In the genomic region with DNA sequence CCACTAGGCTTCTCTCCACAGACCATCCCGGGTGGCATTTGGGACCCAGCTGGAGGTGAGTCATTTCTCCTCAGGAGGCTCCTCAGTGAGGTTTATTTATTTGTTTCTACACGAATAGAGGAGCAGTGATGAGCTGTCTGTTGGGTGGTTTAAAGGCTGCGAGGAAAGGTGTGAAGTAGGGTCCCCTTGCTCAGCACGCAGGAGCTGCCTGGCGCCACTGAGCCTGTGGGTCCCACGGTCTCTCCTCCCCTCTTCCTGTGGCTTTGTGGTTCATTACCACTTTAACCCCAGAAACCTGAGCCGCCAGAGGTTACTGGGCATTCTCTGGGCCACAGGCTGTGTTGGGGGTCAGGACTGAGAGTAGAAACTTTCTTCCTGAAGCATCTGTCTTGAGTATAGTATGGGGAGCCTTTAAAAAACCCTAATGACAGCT, we compare ENCODE assay signal across 1 cellular context.
TF ChIP-seq lines count a peak whose summit lies in the region.

No MANE protein-coding gene starts in this region.

TF ChIP-seq in SK-N-SH, 30 proteins besides CTCF, POLR2A, EP300 and RAD21 (continued from another document):
- TF ChIP-seq, protein P1, sequence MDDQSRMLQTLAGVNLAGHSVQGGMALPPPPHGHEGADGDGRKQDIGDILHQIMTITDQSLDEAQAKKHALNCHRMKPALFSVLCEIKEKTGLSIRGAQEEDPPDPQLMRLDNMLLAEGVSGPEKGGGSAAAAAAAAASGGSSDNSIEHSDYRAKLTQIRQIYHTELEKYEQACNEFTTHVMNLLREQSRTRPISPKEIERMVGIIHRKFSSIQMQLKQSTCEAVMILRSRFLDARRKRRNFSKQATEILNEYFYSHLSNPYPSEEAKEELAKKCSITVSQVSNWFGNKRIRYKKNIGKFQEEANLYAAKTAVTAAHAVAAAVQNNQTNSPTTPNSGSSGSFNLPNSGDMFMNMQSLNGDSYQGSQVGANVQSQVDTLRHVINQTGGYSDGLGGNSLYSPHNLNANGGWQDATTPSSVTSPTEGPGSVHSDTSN (IDR thresholded peaks at IDR 0.05), result peak; percentile 44; the same call in 1 of the 2 replicates
- TF ChIP-seq RFX5 (IDR thresholded peaks at IDR 0.05; ENCODE audit: low read length), result no peak
- TF ChIP-seq GATA2 (CRISPR knock-in tag; IDR thresholded peaks at IDR 0.05), result no peak
- TF ChIP-seq TCF12 (IDR thresholded peaks at IDR 0.05), result peak; percentile 73
- TF ChIP-seq TEAD4 (IDR thresholded peaks at IDR 0.05; ENCODE audit: borderline replicate concordance, insufficient read depth), result 0 out of 2 replicates have a peak, but pooled peaks have one; percentile 17
- TF ChIP-seq EZH2phosphoT487 (IDR thresholded peaks at IDR 0.05; ENCODE audit: borderline replicate concordance, low read depth), result no peak
- TF ChIP-seq FOSL2 (IDR thresholded peaks at IDR 0.05; ENCODE audit: borderline replicate concordance, low read depth), result peak; percentile 79
- no peak for TF ChIP-seq YY1 (IDR thresholded peaks at IDR 0.05; ENCODE audit: low read depth)
- TF ChIP-seq FOXJ3 (CRISPR knock-in tag; IDR thresholded peaks at IDR 0.05), result no peak
- TF ChIP-seq, protein P2, sequence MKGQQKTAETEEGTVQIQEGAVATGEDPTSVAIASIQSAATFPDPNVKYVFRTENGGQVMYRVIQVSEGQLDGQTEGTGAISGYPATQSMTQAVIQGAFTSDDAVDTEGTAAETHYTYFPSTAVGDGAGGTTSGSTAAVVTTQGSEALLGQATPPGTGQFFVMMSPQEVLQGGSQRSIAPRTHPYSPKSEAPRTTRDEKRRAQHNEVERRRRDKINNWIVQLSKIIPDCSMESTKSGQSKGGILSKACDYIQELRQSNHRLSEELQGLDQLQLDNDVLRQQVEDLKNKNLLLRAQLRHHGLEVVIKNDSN (IDR thresholded peaks at IDR 0.05; ENCODE audit: borderline replicate concordance, low read depth), result no peak
- no peak for TF ChIP-seq NRF1 (IDR thresholded peaks at IDR 0.05; ENCODE audit: low read depth, low read length)
- TF ChIP-seq POLR2AphosphoS5 (IDR thresholded peaks at IDR 0.05; ENCODE audit: low read depth, low read length), result no peak
- TF ChIP-seq RCOR1 (IDR thresholded peaks at IDR 0.05; ENCODE audit: low read length), result no peak
- peak; percentile 66 for TF ChIP-seq JUND (IDR thresholded peaks at IDR 0.05)
- no peak for TF ChIP-seq RXRA (IDR thresholded peaks at IDR 0.05; ENCODE audit: borderline replicate concordance, low read depth)
